ENCODE assay signal across 1 cellular context in the genomic region with DNA sequence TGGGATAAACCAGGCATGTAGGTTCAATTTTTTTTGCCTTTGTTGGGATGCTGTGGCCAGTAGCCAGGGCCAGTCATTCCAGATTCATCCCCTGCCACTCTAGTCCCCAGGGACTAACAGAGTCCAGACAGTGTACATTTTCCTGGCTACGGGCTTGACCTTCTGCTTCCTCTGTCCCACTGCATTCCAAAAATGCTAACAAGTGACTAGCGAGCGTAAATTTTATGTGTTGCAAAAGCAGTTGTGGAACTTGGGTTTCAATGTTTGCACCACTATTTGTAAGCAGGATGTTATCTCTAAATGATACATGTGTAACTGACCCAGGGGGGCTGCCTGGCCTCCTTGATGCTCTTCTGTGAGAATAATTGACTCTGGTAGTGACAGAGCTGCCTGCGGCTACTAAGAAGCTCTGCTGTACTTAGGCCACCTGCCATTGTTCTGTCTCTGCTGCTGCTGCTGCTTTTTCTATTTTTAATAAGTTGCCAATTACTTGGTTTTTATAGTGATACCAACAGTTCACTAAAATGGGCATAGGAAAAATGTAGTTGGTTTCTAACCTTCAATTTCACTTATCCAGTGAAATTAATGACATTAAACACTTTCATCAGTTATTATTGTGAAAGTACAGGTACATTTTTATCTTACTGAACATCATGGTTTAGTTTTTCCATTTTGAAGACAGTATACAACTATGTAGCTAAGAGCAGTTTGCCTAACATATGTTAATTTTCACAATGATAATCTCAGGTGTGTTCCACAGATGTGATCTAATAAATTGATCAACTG.
TF ChIP-seq lines count a peak whose summit lies in the region.

No MANE protein-coding gene starts in this region.

TF ChIP-seq in WTC11, 78 proteins besides CTCF, POLR2A, EP300 and RAD21 (continued from another document):
- TF ChIP-seq, protein P1, sequence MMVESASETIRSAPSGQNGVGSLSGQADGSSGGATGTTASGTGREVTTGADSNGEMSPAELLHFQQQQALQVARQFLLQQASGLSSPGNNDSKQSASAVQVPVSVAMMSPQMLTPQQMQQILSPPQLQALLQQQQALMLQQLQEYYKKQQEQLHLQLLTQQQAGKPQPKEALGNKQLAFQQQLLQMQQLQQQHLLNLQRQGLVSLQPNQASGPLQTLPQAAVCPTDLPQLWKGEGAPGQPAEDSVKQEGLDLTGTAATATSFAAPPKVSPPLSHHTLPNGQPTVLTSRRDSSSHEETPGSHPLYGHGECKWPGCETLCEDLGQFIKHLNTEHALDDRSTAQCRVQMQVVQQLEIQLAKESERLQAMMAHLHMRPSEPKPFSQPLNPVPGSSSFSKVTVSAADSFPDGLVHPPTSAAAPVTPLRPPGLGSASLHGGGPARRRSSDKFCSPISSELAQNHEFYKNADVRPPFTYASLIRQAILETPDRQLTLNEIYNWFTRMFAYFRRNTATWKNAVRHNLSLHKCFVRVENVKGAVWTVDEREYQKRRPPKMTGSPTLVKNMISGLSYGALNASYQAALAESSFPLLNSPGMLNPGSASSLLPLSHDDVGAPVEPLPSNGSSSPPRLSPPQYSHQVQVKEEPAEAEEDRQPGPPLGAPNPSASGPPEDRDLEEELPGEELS (CRISPR knock-in tag; IDR thresholded peaks at IDR 0.05), result no peak
- TF ChIP-seq, protein P2, sequence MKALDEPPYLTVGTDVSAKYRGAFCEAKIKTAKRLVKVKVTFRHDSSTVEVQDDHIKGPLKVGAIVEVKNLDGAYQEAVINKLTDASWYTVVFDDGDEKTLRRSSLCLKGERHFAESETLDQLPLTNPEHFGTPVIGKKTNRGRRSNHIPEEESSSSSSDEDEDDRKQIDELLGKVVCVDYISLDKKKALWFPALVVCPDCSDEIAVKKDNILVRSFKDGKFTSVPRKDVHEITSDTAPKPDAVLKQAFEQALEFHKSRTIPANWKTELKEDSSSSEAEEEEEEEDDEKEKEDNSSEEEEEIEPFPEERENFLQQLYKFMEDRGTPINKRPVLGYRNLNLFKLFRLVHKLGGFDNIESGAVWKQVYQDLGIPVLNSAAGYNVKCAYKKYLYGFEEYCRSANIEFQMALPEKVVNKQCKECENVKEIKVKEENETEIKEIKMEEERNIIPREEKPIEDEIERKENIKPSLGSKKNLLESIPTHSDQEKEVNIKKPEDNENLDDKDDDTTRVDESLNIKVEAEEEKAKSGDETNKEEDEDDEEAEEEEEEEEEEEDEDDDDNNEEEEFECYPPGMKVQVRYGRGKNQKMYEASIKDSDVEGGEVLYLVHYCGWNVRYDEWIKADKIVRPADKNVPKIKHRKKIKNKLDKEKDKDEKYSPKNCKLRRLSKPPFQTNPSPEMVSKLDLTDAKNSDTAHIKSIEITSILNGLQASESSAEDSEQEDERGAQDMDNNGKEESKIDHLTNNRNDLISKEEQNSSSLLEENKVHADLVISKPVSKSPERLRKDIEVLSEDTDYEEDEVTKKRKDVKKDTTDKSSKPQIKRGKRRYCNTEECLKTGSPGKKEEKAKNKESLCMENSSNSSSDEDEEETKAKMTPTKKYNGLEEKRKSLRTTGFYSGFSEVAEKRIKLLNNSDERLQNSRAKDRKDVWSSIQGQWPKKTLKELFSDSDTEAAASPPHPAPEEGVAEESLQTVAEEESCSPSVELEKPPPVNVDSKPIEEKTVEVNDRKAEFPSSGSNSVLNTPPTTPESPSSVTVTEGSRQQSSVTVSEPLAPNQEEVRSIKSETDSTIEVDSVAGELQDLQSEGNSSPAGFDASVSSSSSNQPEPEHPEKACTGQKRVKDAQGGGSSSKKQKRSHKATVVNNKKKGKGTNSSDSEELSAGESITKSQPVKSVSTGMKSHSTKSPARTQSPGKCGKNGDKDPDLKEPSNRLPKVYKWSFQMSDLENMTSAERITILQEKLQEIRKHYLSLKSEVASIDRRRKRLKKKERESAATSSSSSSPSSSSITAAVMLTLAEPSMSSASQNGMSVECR (CRISPR knock-in tag; IDR thresholded peaks at IDR 0.05; ENCODE audit: borderline replicate concordance), result no peak
- TF ChIP-seq, protein P3, sequence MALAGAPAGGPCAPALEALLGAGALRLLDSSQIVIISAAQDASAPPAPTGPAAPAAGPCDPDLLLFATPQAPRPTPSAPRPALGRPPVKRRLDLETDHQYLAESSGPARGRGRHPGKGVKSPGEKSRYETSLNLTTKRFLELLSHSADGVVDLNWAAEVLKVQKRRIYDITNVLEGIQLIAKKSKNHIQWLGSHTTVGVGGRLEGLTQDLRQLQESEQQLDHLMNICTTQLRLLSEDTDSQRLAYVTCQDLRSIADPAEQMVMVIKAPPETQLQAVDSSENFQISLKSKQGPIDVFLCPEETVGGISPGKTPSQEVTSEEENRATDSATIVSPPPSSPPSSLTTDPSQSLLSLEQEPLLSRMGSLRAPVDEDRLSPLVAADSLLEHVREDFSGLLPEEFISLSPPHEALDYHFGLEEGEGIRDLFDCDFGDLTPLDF (CRISPR knock-in tag; IDR thresholded peaks at IDR 0.05), result no peak
- TF ChIP-seq, protein P4, sequence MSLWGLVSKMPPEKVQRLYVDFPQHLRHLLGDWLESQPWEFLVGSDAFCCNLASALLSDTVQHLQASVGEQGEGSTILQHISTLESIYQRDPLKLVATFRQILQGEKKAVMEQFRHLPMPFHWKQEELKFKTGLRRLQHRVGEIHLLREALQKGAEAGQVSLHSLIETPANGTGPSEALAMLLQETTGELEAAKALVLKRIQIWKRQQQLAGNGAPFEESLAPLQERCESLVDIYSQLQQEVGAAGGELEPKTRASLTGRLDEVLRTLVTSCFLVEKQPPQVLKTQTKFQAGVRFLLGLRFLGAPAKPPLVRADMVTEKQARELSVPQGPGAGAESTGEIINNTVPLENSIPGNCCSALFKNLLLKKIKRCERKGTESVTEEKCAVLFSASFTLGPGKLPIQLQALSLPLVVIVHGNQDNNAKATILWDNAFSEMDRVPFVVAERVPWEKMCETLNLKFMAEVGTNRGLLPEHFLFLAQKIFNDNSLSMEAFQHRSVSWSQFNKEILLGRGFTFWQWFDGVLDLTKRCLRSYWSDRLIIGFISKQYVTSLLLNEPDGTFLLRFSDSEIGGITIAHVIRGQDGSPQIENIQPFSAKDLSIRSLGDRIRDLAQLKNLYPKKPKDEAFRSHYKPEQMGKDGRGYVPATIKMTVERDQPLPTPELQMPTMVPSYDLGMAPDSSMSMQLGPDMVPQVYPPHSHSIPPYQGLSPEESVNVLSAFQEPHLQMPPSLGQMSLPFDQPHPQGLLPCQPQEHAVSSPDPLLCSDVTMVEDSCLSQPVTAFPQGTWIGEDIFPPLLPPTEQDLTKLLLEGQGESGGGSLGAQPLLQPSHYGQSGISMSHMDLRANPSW (CRISPR knock-in tag; conservative IDR thresholded peaks at IDR 0.05; ENCODE audit: low read depth), result no peak
TF ChIP-seq in WTC11: peak in this region for 0.
